In the genomic region with DNA sequence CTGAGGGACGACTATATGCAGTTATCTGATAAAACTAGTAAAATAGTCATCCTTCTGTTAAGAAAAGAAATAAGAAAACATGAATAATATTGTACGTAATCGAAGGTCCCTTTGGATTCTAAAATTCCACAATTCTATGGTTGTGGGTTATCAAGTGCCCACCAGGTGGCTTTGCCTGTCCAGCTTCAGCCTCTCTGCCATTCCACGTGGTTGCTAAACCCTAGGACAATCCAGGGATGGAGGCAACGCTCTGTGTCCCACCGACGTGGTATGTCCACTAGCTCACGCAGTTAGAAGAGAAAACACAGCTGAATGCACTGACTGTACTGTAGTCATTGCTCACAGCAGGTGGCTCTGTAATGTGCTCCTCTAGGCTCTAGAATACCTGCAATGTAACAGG, we compare ENCODE assay signal across 17 cellular contexts.
"Had no signal": no experiment of that assay in that cellular context is flagged by ENCODE, and none has a peak within 500 bp of the region (broad histone marks: within the 10 kb centered on the region; RNA-seq: fewer than 3 reads in every experiment).

No MANE protein-coding gene starts in this region.

- H3K4me3 Mint-ChIP-seq: activated CD4-positive, alpha-beta T cell treated with anti-CD3 and anti-CD28 coated beads for 36 hours; activated CD8-positive, alpha-beta T cell treated with anti-CD3 and anti-CD28 coated beads for 36 hours; activated naive CD8-positive, alpha-beta T cell treated with anti-CD3 and anti-CD28 coated beads, Interleukin-2, amount 10 ng/mL, durations not matched to agents 7 days and 5 days; activated T-cell treated with anti-CD3 and anti-CD28 coated beads, Interleukin-2, amount 50 U/mL, for 72 hours; nephron; stimulated activated naive CD8-positive, alpha-beta T cell treated with anti-CD3 and anti-CD28 coated beads, Interleukin-15, Interleukin-2, amounts not matched to agents 100 ng/mL and 50 ng/mL, for 24 hours had no signal

- DNase-seq: activated CD4-positive, alpha-beta T cell treated with anti-CD3 and anti-CD28 coated beads for 36 hours; activated CD8-positive, alpha-beta memory T cell treated with anti-CD3 and anti-CD28 coated beads, Interleukin-2, amount 50 U/mL, for 4 hours; activated CD8-positive, alpha-beta T cell treated with anti-CD3 and anti-CD28 coated beads for 36 hours; activated gamma-delta T cell treated with Interleukin-2 at 50 U/mL for 16 hours; activated naive CD8-positive, alpha-beta T cell treated with anti-CD3 and anti-CD28 coated beads, Interleukin-2, amount 10 ng/mL, durations not matched to agents 7 days and 5 days; activated T-cell treated with anti-CD3 and anti-CD28 coated beads, Interleukin-2, amount 50 U/mL, for 72 hours; aorta; gastrocnemius medialis; heart right ventricle; islet precursor cell; left lung; mesendoderm; stimulated activated CD4-positive, alpha-beta T cell treated with anti-CD3 and anti-CD28 coated beads, Interleukin-4, amount 100 ng/mL, for 1 hour; T1000 had no signal

- H3K4me3 ChIP-seq: gastrocnemius medialis, heart right ventricle, left lung, thoracic aorta had no signal

- H3K27me3 Mint-ChIP-seq: activated CD4-positive, alpha-beta T cell treated with anti-CD3 and anti-CD28 coated beads for 36 hours; activated CD8-positive, alpha-beta T cell treated with anti-CD3 and anti-CD28 coated beads for 36 hours; stimulated activated naive CD8-positive, alpha-beta T cell treated with anti-CD3 and anti-CD28 coated beads, Interleukin-15, Interleukin-2, amounts not matched to agents 100 ng/mL and 50 ng/mL, for 24 hours had no signal

- H3K27ac Mint-ChIP-seq: activated CD4-positive, alpha-beta T cell treated with anti-CD3 and anti-CD28 coated beads for 36 hours; activated CD8-positive, alpha-beta T cell treated with anti-CD3 and anti-CD28 coated beads for 36 hours; activated naive CD8-positive, alpha-beta T cell treated with anti-CD3 and anti-CD28 coated beads, Interleukin-2, amount 10 ng/mL, durations not matched to agents 7 days and 5 days; activated T-cell treated with anti-CD3 and anti-CD28 coated beads, Interleukin-2, amount 50 U/mL, for 72 hours; nephron; stimulated activated naive CD8-positive, alpha-beta T cell treated with anti-CD3 and anti-CD28 coated beads, Interleukin-15, Interleukin-2, amounts not matched to agents 100 ng/mL and 50 ng/mL, for 24 hours had no signal

- H3K9me3 ChIP-seq: gastrocnemius medialis, left lung, thoracic aorta had no signal

- H3K36me3 ChIP-seq: gastrocnemius medialis, heart right ventricle, left lung had no signal

- H3K4me1 Mint-ChIP-seq: activated CD4-positive, alpha-beta T cell treated with anti-CD3 and anti-CD28 coated beads for 36 hours; nephron had no signal

- ATAC-seq: activated CD4-positive, alpha-beta T cell treated with anti-CD3 and anti-CD28 coated beads for 36 hours; activated CD8-positive, alpha-beta T cell treated with anti-CD3 and anti-CD28 coated beads for 36 hours; activated T-cell treated with anti-CD3 and anti-CD28 coated beads, Interleukin-2, amount 50 U/mL, for 72 hours; gastrocnemius medialis; heart right ventricle; left lung had no signal

- H3K27me3 ChIP-seq: gastrocnemius medialis, heart right ventricle, left lung had no signal

- H3K27ac ChIP-seq: gastrocnemius medialis, heart right ventricle, left lung, thoracic aorta had no signal

- H3K4me1 ChIP-seq: gastrocnemius medialis, heart right ventricle, left lung had no signal

- H3K9me3 Mint-ChIP-seq: activated CD8-positive, alpha-beta T cell treated with anti-CD3 and anti-CD28 coated beads for 36 hours; activated naive CD8-positive, alpha-beta T cell treated with anti-CD3 and anti-CD28 coated beads, Interleukin-2, amount 10 ng/mL, durations not matched to agents 7 days and 5 days; nephron had no signal
